In genomic region chrX:12013220-12013619, GRCh38 we compare ENCODE assay signal across 16 cellular contexts.
DNase-seq lines count a peak whose midpoint lies in the region; ATAC-seq, FAIRE-seq and TF ChIP-seq lines count a peak whose summit lies in the region.
"Had no signal": no experiment of that assay in that cellular context is flagged by ENCODE, and none has a peak within 500 bp of the region (broad histone marks: within the 10 kb centered on the region; RNA-seq: fewer than 3 reads in every experiment).

No MANE protein-coding gene starts in this region.

- POLR2A ChIA-PET in WTC11 (lab: Charles Lee): no interaction called here

- no peaks in the 10 kb centered on the region; the same call in 1 of the 2 replicates for H3K27me3 Mint-ChIP-seq in WTC11 (ENCODE audit: low read depth)

- peak; percentile 76 for DNase-seq in A172 (ENCODE audit: low spot score)
- peak; percentile 32 to 77 for DNase-seq in HAP-1 (ENCODE audit: low spot score in 2 of 2)
- DNase-seq in RCC 7860 (ENCODE audit: low spot score): peak; percentile 34
- peak; percentile 25 to 78 for DNase-seq in fibroblast of lung (ENCODE audit: low read depth in 2 of 2)
- DNase-seq in vagina (ENCODE audit: extremely low spot score in 2 of 2): no peak
- DNase-seq in nucleus accumbens (lab: John Stamatoyannopoulos, UW): no peak
- DNase-seq in lower lobe of right lung: no peak
- no peak for DNase-seq in WTC11 (ENCODE audit: low spot score)
- DNase-seq: amygdala, DND-41, endodermal cell, NCI-H1048, NCI-H82, ovary had no signal

- H4K20me1 ChIP-seq in fibroblast of lung (ENCODE audit: control insufficient read depth, extremely low read depth, insufficient read depth, low read length): no peaks in the 10 kb centered on the region

- H3K36me3 Mint-ChIP-seq in WTC11: no peaks in the 10 kb centered on the region

- H3K27me3 ChIP-seq in HAP-1 (ENCODE audit: low read depth): no peaks in the 10 kb centered on the region
- no peaks in the 10 kb centered on the region for H3K27me3 ChIP-seq in fibroblast of lung (ENCODE audit: control insufficient read depth, insufficient read depth, low read length)
- no peaks in the 10 kb centered on the region for H3K27me3 ChIP-seq in vagina
- H3K27me3 ChIP-seq in lower lobe of right lung (ENCODE audit: low read depth): no peaks in the 10 kb centered on the region
- H3K27me3 ChIP-seq: hepatocyte, ovary had no signal

- no peak overlapping the region for H3K27ac Mint-ChIP-seq in WTC11
- H3K27ac Mint-ChIP-seq: endodermal cell had no signal

- CTCF ChIA-PET in WTC11 (lab: Charles Lee): no interaction called here

- H3K9me3 ChIP-seq in HAP-1: no peaks in the 10 kb centered on the region
- no peaks in the 10 kb centered on the region for H3K9me3 ChIP-seq in fibroblast of lung (ENCODE audit: control insufficient read depth, insufficient read depth, low read depth, low read length)
- H3K9me3 ChIP-seq in vagina: no peaks in the 10 kb centered on the region
- no peaks in the 10 kb centered on the region for H3K9me3 ChIP-seq in lower lobe of right lung
- H3K9me3 ChIP-seq: ovary had no signal

- H3K36me3 ChIP-seq in HAP-1 (replicated peaks) (no peaks in the 10 kb centered on the region), fibroblast of lung (ENCODE audit: control insufficient read depth, insufficient read depth, low read length) (no peaks in the 10 kb centered on the region), vagina (no peaks in the 10 kb centered on the region), lower lobe of right lung (no peaks in the 10 kb centered on the region)
- H3K36me3 ChIP-seq: ovary had no signal

- H3K9ac ChIP-seq in fibroblast of lung (ENCODE audit: insufficient read depth, low read length): no peak overlapping the region

- no peak for TF ChIP-seq POLR2A in vagina (IDR thresholded peaks at IDR 0.05)

- H2AFZ ChIP-seq in fibroblast of lung (ENCODE audit: low read length): no peak overlapping the region
- H2AFZ ChIP-seq: hepatocyte had no signal

- TF ChIP-seq CTCF in fibroblast of lung (conservative IDR thresholded peaks at IDR 0.05 in 1 of 2, IDR thresholded peaks at IDR 0.05 in 1 of 2; ENCODE audit: low read depth in 1 of 2, low read length in 2 of 2): no peak
- TF ChIP-seq CTCF in vagina (IDR thresholded peaks at IDR 0.05): no peak
- TF ChIP-seq CTCF in lower lobe of right lung (IDR thresholded peaks at IDR 0.05): no peak
- no peak for TF ChIP-seq CTCF in WTC11 (IDR thresholded peaks at IDR 0.05)

- H3K4me3 Mint-ChIP-seq in WTC11: no peak overlapping the region
- H3K4me3 Mint-ChIP-seq: endodermal cell had no signal

- H3K4me2 ChIP-seq in fibroblast of lung (ENCODE audit: extremely low read depth, insufficient read depth, low read length): no peak overlapping the region
- H3K4me2 ChIP-seq: hepatocyte had no signal

- ATAC-seq in lower lobe of right lung: no peak
- no peak for ATAC-seq in WTC11
- ATAC-seq: HCT116 had no signal

- H3K4me3 ChIP-seq in HAP-1 (no peak overlapping the region), fibroblast of lung (replicated peaks in 1 of 4; ENCODE audit: control extremely low read depth in 1 of 4, insufficient read depth in 1 of 4, low read depth in 3 of 4, low read length in 4 of 4) (no peak overlapping the region), vagina (no peak overlapping the region), lower lobe of right lung (no peak overlapping the region)
- H3K4me3 ChIP-seq: hepatocyte, ovary had no signal

- intact Hi-C loops in vagina (cut with DNase I) (loop anchor here (10.0 kb wide), 1 partner anchor 1968 kb away; no protein-coding TSS in a partner anchor), lower lobe of right lung (cut with DNase I) (no loop called here)

- peaks cover 4% of the 10 kb centered on the region for H3K4me1 ChIP-seq in HAP-1
- H3K4me1 ChIP-seq in fibroblast of lung (ENCODE audit: control insufficient read depth, extremely low read depth, insufficient read depth, low read length): no peaks in the 10 kb centered on the region
- H3K4me1 ChIP-seq in vagina: no peaks in the 10 kb centered on the region
- no peaks in the 10 kb centered on the region for H3K4me1 ChIP-seq in lower lobe of right lung

- in situ Hi-C loops in HAP-1 (cut with MboI; ENCODE audit: low sequenced_read_pairs): no loop called here

- H3K79me2 ChIP-seq in fibroblast of lung (ENCODE audit: control insufficient read depth, insufficient read depth, low read length): no peaks in the 10 kb centered on the region
- H3K79me2 ChIP-seq: hepatocyte had no signal

- peak; percentile 26 for FAIRE-seq in RCC 7860 (lab: Jason Lieb, UNC)

- H3K27ac ChIP-seq in fibroblast of lung (ENCODE audit: insufficient read depth, low read length): no peak overlapping the region
- no peak overlapping the region for H3K27ac ChIP-seq in vagina
- H3K27ac ChIP-seq in lower lobe of right lung: no peak overlapping the region
- H3K27ac ChIP-seq: hepatocyte, ovary had no signal

- no peaks in the 10 kb centered on the region for H3K9me3 Mint-ChIP-seq in WTC11

- H3K4me1 Mint-ChIP-seq in WTC11: no peaks in the 10 kb centered on the region
- H3K4me1 Mint-ChIP-seq: endodermal cell had no signal

TF ChIP-seq in WTC11, 78 proteins besides CTCF, POLR2A, EP300 and RAD21:
- TF ChIP-seq PREB (CRISPR knock-in tag; IDR thresholded peaks at IDR 0.05; ENCODE audit: borderline replicate concordance) (no peak), ZNF425 (CRISPR knock-in tag; conservative IDR thresholded peaks at IDR 0.05) (no peak), NFYB (CRISPR knock-in tag; conservative IDR thresholded peaks at IDR 0.05; ENCODE audit: low read depth) (no peak), SMAD3 (CRISPR knock-in tag; IDR thresholded peaks at IDR 0.05; ENCODE audit: borderline replicate concordance) (no peak), GTF2I (CRISPR knock-in tag; conservative IDR thresholded peaks at IDR 0.05) (no peak), MYBL2 (CRISPR knock-in tag; IDR thresholded peaks at IDR 0.05) (no peak)

Comparison
In these comparisons a context has a peak if more than half of its experiments do, and no peak if none do; other contexts are left out.
1. DNase-seq: peak in A172 (single experiment), HAP-1 (2 of 2), RCC 7860 (single experiment) and fibroblast of lung (2 of 2); none in vagina (0 of 2), nucleus accumbens (0 of 56), lower lobe of right lung (single experiment) and WTC11 (single experiment).